In the genomic region with DNA sequence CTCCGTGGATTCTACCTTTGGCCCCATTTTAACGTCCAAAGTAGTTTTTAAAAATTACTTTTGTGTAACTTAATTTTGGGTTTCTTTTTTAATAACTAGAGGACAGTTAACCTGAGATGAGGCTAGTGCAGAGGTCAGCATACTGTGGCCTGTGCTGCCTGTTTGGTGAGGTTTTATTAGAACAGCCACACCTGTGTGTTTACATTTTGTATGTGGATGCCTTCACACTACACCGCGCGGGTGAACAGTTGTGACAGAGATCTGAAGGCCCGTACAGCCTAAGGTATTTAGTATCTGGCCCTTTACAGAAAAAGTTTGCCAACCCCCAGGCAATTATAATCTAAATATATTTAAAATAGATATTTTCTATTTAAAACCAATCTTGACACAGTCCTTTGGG, we compare ENCODE assay signal across 13 cellular contexts.
"Had no signal": no experiment of that assay in that cellular context is flagged by ENCODE, and none has a peak within 500 bp of the region (broad histone marks: within the 10 kb centered on the region; RNA-seq: fewer than 3 reads in every experiment).

No MANE protein-coding gene starts in this region.

- DNase-seq: activated CD4-positive, alpha-beta T cell treated with anti-CD3 and anti-CD28 coated beads for 4 hours; activated effector memory CD4-positive, alpha-beta T cell treated with Interleukin-2 at 50 U/mL for 16 hours; colonic mucosa; foreskin melanocyte; heart left ventricle; psoas muscle; sigmoid colon; stimulated activated CD4-positive, alpha-beta T cell treated with anti-CD3 and anti-CD28 coated beads, Interleukin-12 subunit alpha, Interleukin-12 subunit beta, amount 100 ng/mL, for 4 hours; stimulated activated naive CD8-positive, alpha-beta T cell treated with anti-CD3 and anti-CD28 coated beads, Interleukin-15, Interleukin-2, amounts not matched to agents 100 U/mL and 50 U/mL, for 24 hours had no signal

- H3K27me3 ChIP-seq: cardiac muscle cell, colonic mucosa, heart left ventricle, sigmoid colon had no signal

- ATAC-seq: heart left ventricle; left lobe of liver; psoas muscle; stimulated activated naive CD8-positive, alpha-beta T cell treated with anti-CD3 and anti-CD28 coated beads, Interleukin-15, Interleukin-2, amounts not matched to agents 100 U/mL and 50 U/mL, for 24 hours had no signal

- H3K36me3 ChIP-seq: colonic mucosa, thoracic aorta had no signal

- H3K27ac ChIP-seq: cardiac muscle cell, colonic mucosa, heart left ventricle, psoas muscle, sigmoid colon had no signal

- H3K4me1 ChIP-seq: colonic mucosa, psoas muscle, sigmoid colon had no signal

- H3K9me3 ChIP-seq: colonic mucosa, heart left ventricle, psoas muscle, sigmoid colon, thoracic aorta had no signal

- H3K4me3 Mint-ChIP-seq: nephron had no signal

- H3K9me3 Mint-ChIP-seq: nephron had no signal

- H3K4me3 ChIP-seq: cardiac muscle cell, colonic mucosa, heart left ventricle, psoas muscle, sigmoid colon, thoracic aorta had no signal
